1 cellular context compared by ENCODE assay signal in the genomic region with DNA sequence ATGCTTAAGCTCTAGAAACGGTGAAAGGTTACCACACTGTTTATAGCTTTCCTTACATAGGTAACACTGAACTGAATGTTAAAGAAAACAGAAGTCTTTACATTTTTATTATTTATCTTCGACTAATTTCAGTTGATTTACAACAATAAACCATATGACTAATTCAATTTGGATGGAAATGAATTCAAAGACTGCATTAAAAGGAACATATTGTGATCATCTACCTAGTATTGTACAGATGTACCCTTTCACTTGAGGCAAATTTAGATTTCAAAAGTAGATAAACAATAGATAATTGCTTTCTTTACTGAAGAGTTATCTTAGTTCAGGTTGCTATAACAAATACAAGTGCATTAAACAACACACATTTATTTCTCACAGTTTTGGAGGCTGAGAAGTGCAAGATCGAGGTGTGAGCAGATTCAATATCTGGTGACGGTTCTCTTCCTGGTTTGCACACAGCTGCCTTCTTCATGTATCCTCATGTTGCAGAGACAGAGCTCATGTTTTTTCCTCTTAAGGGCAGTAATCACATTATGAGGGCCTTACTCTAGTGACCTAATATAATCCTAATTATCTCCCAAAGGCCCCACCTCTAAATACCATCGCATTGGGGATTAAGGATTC.
TF ChIP-seq lines count a peak whose summit lies in the region.

No MANE protein-coding gene starts in this region.

TF ChIP-seq in H1, 55 proteins besides CTCF, POLR2A, EP300 and RAD21:
- TF ChIP-seq SIN3A (conservative IDR thresholded peaks at IDR 0.05 in 1 of 2, IDR thresholded peaks at IDR 0.05 in 1 of 2; ENCODE audit: low read depth in 1 of 2, low read length in 2 of 2): no peak
- TF ChIP-seq, protein P1, sequence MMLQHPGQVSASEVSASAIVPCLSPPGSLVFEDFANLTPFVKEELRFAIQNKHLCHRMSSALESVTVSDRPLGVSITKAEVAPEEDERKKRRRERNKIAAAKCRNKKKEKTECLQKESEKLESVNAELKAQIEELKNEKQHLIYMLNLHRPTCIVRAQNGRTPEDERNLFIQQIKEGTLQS (IDR thresholded peaks at IDR 0.05; ENCODE audit: insufficient read depth, low read depth, low read length): no peak
- TF ChIP-seq MAFK (IDR thresholded peaks at IDR 0.05; ENCODE audit: low read depth, low read length): no peak
- TF ChIP-seq KDM1A (IDR thresholded peaks at IDR 0.05; ENCODE audit: borderline replicate concordance, low read length): no peak
- no peak for TF ChIP-seq BACH1 (IDR thresholded peaks at IDR 0.05; ENCODE audit: low read length)
